Comparison of ENCODE assay signal across 15 cellular contexts in genomic region chr11:126129681-126130671, GRCh38.
DNase-seq lines count a peak whose midpoint lies in the region; ATAC-seq and TF ChIP-seq lines count a peak whose summit lies in the region.
"Had no signal": no experiment of that assay in that cellular context is flagged by ENCODE, and none has a peak within 500 bp of the region (broad histone marks: within the 10 kb centered on the region; RNA-seq: fewer than 3 reads in every experiment).

No MANE protein-coding gene starts in this region.

- H3K27me3 Mint-ChIP-seq in mesothelial cell of epicardium (ENCODE audit: low read depth), result no peaks in the 10 kb centered on the region
- H3K27me3 Mint-ChIP-seq in MCF 10A (ENCODE audit: insufficient read depth, unreplicated experiment), result no peaks in the 10 kb centered on the region
- H3K27me3 Mint-ChIP-seq: activated CD4-positive, alpha-beta memory T cell treated with anti-CD3 and anti-CD28 coated beads for 36 hours had no signal

- no peaks in the 10 kb centered on the region for H3K9me2 ChIP-seq in PC-9 (ENCODE audit: insufficient read depth)

- BruUV-seq in PC-9 (replicated peaks; lab: Mats Ljungman, UMichigan) (no TSS peak), MCF 10A (replicated peaks; lab: Mats Ljungman, UMichigan) (no TSS peak)

- no peak overlapping the region for H3K4me3 Mint-ChIP-seq in mesothelial cell of epicardium
- no peak overlapping the region for H3K4me3 Mint-ChIP-seq in MCF 10A (ENCODE audit: unreplicated experiment)
- H3K4me3 Mint-ChIP-seq: activated CD4-positive, alpha-beta memory T cell treated with anti-CD3 and anti-CD28 coated beads for 36 hours had no signal

- H3K4me1 Mint-ChIP-seq in mesothelial cell of epicardium (peaks cover 81% of the 10 kb centered on the region), MCF 10A (ENCODE audit: insufficient read depth, unreplicated experiment) (peaks cover 17% of the 10 kb centered on the region)

- H3K27ac Mint-ChIP-seq in mesothelial cell of epicardium (peak overlapping the region; percentile 96), MCF 10A (ENCODE audit: low read depth, unreplicated experiment) (no peak overlapping the region)
- H3K27ac Mint-ChIP-seq: activated CD4-positive, alpha-beta memory T cell treated with anti-CD3 and anti-CD28 coated beads for 36 hours had no signal

- intact Hi-C loops in PC-9 (cut with micrococcal nuclease; ENCODE audit: unreplicated experiment) (no loop called here), MCF 10A (cut with micrococcal nuclease) (no loop called here)

- H3K27ac ChIP-seq in PC-9, result no peak overlapping the region

- H3K9me3 Mint-ChIP-seq in mesothelial cell of epicardium (no peaks in the 10 kb centered on the region), MCF 10A (ENCODE audit: unreplicated experiment) (no peaks in the 10 kb centered on the region)
- H3K9me3 Mint-ChIP-seq: activated CD4-positive, alpha-beta memory T cell treated with anti-CD3 and anti-CD28 coated beads for 36 hours had no signal

- no peak overlapping the region for H3K4me3 ChIP-seq in PC-9

- TF ChIP-seq CTCF in PC-9 (conservative IDR thresholded peaks at IDR 0.05) (no peak), mesothelial cell of epicardium (IDR thresholded peaks at IDR 0.05; ENCODE audit: unreplicated experiment) (no peak), MCF 10A (IDR thresholded peaks at IDR 0.05; ENCODE audit: unreplicated experiment) (no peak)

- POLR2A ChIA-PET in PC-9 (lab: Charles Lee; ENCODE audit: unreplicated experiment), result no interaction called here
- POLR2A ChIA-PET in MCF 10A (lab: Yijun Ruan, JAX), result interaction anchor here (0.8 kb wide), 1 partner anchor 12 kb away, joined by 3 read pairs; no protein-coding TSS in a partner anchor

- DNase-seq in D341Med (ENCODE audit: low spot score) (peak; percentile 81), NCI-H1092 treated with DMSO at 0.1 percent for 48 hours (lab: John Stamatoyannopoulos, UW) (peak; percentile 83), PC-9 (no peak), mesothelial cell of epicardium (ENCODE audit: low spot score in 2 of 2, unreplicated experiment in 2 of 2) (no peak), NCI-H2196 (lab: John Stamatoyannopoulos, UW; ENCODE audit: unreplicated experiment) (no peak), MCF 10A (ENCODE audit: unreplicated experiment) (no peak)
- DNase-seq: activated CD4-positive, alpha-beta memory T cell treated with anti-CD3 and anti-CD28 coated beads for 36 hours; activated effector memory CD4-positive, alpha-beta T cell treated with anti-CD3 and anti-CD28 coated beads, Interleukin-2, amount 50 U/mL, for 16 hours; DND-41; mammary epithelial cell; MM.1S; NCI-H446 treated with DMSO at 0.1 percent for 48 hours; SHP77 treated with DMSO at 0.1 percent for 48 hours had no signal

- H2AFZ ChIP-seq in PC-9, result no peak overlapping the region

- H3F3A ChIP-seq in PC-9 (ENCODE audit: insufficient read depth, low read depth), result no peaks in the 10 kb centered on the region

- no peaks in the 10 kb centered on the region for H3K27me3 ChIP-seq in PC-9 (ENCODE audit: insufficient read depth, low read depth)

- H4K20me1 ChIP-seq in PC-9 (ENCODE audit: insufficient read depth), result no peaks in the 10 kb centered on the region

- peaks cover 30% of the 10 kb centered on the region for H3K4me1 ChIP-seq in PC-9 (replicated peaks; ENCODE audit: insufficient read depth)

- no peak for ATAC-seq in GM21381 (IDR thresholded peaks at IDR 0.05; ENCODE audit: unreplicated experiment)
- no peak for ATAC-seq in GM18909 (IDR thresholded peaks at IDR 0.05; ENCODE audit: poor library complexity, unreplicated experiment)

- no peaks in the 10 kb centered on the region for H3K79me2 ChIP-seq in PC-9 (ENCODE audit: low read depth)

- 0 out of 2 replicates have a peak overlapping the region, but pooled peaks have one; percentile 24 for H3K4me2 ChIP-seq in PC-9

- H3K36me3 ChIP-seq in PC-9 (ENCODE audit: low read depth), result no peaks in the 10 kb centered on the region

- H3K36me3 Mint-ChIP-seq in mesothelial cell of epicardium (peaks cover under 1% of the 10 kb centered on the region), MCF 10A (ENCODE audit: insufficient read depth, unreplicated experiment) (peaks cover 6% of the 10 kb centered on the region)
- H3K36me3 Mint-ChIP-seq: activated CD4-positive, alpha-beta memory T cell treated with anti-CD3 and anti-CD28 coated beads for 36 hours had no signal

- CTCF ChIA-PET in PC-9 (lab: Charles Lee) (interaction anchor here (0.6 kb wide), 1 partner anchor 156 kb away, joined by 3 read pairs; no protein-coding TSS in a partner anchor), MCF 10A (lab: Yijun Ruan, JAX) (interaction anchor here (0.9 to 1.8 kb wide), 3 partner anchors 8 to 69 kb away, joined by 3 to 4 read pairs (median 3); no protein-coding TSS in a partner anchor)

- no peaks in the 10 kb centered on the region for H3K9me3 ChIP-seq in PC-9 (ENCODE audit: insufficient read depth, low read depth)

Comparison
In these comparisons a context has a peak if more than half of its experiments do, and no peak if none do; other contexts are left out.
1. DNase-seq: peak in D341Med (single experiment) and NCI-H1092 treated with DMSO at 0.1 percent for 48 hours (single experiment); none in PC-9 (0 of 2), mesothelial cell of epicardium (0 of 2), NCI-H2196 (single experiment) and MCF 10A (single experiment).